2 cellular contexts compared by ENCODE assay signal in genomic region chr11:10864688-10865087, GRCh38.
TF ChIP-seq lines count a peak whose summit lies in the region.

No MANE protein-coding gene starts in this region.

TF ChIP-seq in IMR-90, 13 proteins besides CTCF, POLR2A, EP300 and RAD21:
- no peak for TF ChIP-seq BHLHE40 (IDR thresholded peaks at IDR 0.05; ENCODE audit: low read depth, low read length)
- TF ChIP-seq SMC3 (IDR thresholded peaks at IDR 0.05; ENCODE audit: low read depth, low read length): no peak
- TF ChIP-seq CEBPB (IDR thresholded peaks at IDR 0.05; ENCODE audit: low read depth, low read length): no peak
- no peak for TF ChIP-seq MAFK (IDR thresholded peaks at IDR 0.05; ENCODE audit: low read depth, low read length)
- TF ChIP-seq RCOR1 (IDR thresholded peaks at IDR 0.05; ENCODE audit: insufficient replicate concordance, low read length): no peak
- TF ChIP-seq NFE2L2 (IDR thresholded peaks at IDR 0.05; ENCODE audit: low read depth, low read length): no peak
- no peak for TF ChIP-seq RFX5 (IDR thresholded peaks at IDR 0.05; ENCODE audit: low read depth, low read length)
- no peak for TF ChIP-seq ELK1 (IDR thresholded peaks at IDR 0.05; ENCODE audit: borderline replicate concordance, low read depth, low read length)
- TF ChIP-seq MXI1 (IDR thresholded peaks at IDR 0.05; ENCODE audit: borderline replicate concordance, low read depth, low read length): no peak
- TF ChIP-seq MAZ (IDR thresholded peaks at IDR 0.05; ENCODE audit: borderline replicate concordance, low read depth, low read length): no peak
- no peak for TF ChIP-seq FOS (IDR thresholded peaks at IDR 0.05; ENCODE audit: low read depth, low read length)
- TF ChIP-seq USF2 (IDR thresholded peaks at IDR 0.05; ENCODE audit: low read depth, low read length): no peak
- TF ChIP-seq CHD1 (IDR thresholded peaks at IDR 0.05; ENCODE audit: low read depth, low read length): no peak

TF ChIP-seq in endothelial cell of umbilical vein, 7 proteins besides CTCF, POLR2A, EP300 and RAD21:
- TF ChIP-seq MAX (IDR thresholded peaks at IDR 0.05; ENCODE audit: insufficient read depth, insufficient read length): no peak
- TF ChIP-seq EZH2 (IDR thresholded peaks at IDR 0.05; ENCODE audit: borderline replicate concordance, low read depth, low read length, severe bottlenecking): no peak
- TF ChIP-seq MYC (IDR thresholded peaks at IDR 0.05; ENCODE audit: low read depth, low read length): no peak
- TF ChIP-seq POLR2AphosphoS5 (IDR thresholded peaks at IDR 0.05; ENCODE audit: insufficient read depth, low read depth, low read length): no peak
- no peak for TF ChIP-seq GATA2 (IDR thresholded peaks at IDR 0.05; ENCODE audit: insufficient read depth, insufficient read length, low read depth, low read length)
- TF ChIP-seq JUN (IDR thresholded peaks at IDR 0.05; ENCODE audit: borderline replicate concordance, insufficient read depth, insufficient read length, low read depth): no peak
- TF ChIP-seq FOS (IDR thresholded peaks at IDR 0.05; ENCODE audit: borderline replicate concordance, insufficient read depth, low read length): no peak
TF ChIP-seq in endothelial cell of umbilical vein: peak in this region for 0.
